Comparison of ENCODE assay signal across 1 cellular context in genomic region chr20:31679357-31680285, GRCh38.
TF ChIP-seq lines count a peak whose summit lies in the region.

No MANE protein-coding gene starts in this region.

TF ChIP-seq in WTC11, 78 proteins besides CTCF, POLR2A, EP300 and RAD21 (continued from another document):
- no peak for TF ChIP-seq E2F1 (CRISPR knock-in tag; IDR thresholded peaks at IDR 0.05)
- TF ChIP-seq, protein P1, sequence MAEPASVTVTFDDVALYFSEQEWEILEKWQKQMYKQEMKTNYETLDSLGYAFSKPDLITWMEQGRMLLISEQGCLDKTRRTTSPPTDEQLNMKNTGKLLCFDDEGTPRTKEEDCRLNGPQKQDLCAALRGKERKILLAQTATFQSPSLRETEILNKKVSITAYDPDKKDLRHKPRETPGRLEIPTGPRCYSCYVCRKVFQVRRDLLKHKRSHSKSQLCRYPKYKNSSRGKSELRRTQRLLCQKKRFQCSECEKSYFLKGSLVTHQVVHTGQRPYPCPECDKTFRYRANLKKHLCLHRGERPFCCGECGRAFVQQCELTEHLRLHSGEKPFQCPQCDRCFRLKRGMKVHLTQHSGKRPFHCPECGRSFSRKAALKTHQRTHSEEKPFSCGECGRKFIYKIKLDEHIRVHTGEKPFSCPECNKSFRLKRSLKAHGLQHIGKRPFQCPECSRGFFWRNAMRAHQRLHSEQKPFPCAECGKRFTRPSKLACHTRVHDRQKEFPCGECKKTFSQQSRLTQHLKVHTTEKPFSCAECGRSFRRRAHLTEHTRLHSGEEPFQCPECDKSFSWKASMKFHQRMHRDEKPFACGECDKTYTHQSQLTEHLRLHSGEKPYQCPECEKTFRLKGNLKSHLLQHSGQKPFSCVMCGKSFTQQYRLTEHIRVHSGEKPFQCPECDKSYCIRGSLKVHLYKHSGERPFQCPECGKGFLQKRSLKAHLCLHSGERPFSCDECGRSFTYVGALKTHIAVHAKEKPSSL (CRISPR knock-in tag; conservative IDR thresholded peaks at IDR 0.05) = no peak
- TF ChIP-seq, protein P2, sequence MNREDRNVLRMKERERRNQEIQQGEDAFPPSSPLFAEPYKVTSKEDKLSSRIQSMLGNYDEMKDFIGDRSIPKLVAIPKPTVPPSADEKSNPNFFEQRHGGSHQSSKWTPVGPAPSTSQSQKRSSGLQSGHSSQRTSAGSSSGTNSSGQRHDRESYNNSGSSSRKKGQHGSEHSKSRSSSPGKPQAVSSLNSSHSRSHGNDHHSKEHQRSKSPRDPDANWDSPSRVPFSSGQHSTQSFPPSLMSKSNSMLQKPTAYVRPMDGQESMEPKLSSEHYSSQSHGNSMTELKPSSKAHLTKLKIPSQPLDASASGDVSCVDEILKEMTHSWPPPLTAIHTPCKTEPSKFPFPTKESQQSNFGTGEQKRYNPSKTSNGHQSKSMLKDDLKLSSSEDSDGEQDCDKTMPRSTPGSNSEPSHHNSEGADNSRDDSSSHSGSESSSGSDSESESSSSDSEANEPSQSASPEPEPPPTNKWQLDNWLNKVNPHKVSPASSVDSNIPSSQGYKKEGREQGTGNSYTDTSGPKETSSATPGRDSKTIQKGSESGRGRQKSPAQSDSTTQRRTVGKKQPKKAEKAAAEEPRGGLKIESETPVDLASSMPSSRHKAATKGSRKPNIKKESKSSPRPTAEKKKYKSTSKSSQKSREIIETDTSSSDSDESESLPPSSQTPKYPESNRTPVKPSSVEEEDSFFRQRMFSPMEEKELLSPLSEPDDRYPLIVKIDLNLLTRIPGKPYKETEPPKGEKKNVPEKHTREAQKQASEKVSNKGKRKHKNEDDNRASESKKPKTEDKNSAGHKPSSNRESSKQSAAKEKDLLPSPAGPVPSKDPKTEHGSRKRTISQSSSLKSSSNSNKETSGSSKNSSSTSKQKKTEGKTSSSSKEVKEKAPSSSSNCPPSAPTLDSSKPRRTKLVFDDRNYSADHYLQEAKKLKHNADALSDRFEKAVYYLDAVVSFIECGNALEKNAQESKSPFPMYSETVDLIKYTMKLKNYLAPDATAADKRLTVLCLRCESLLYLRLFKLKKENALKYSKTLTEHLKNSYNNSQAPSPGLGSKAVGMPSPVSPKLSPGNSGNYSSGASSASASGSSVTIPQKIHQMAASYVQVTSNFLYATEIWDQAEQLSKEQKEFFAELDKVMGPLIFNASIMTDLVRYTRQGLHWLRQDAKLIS (CRISPR knock-in tag; IDR thresholded peaks at IDR 0.05; ENCODE audit: borderline replicate concordance) = no peak
- TF ChIP-seq JUN (CRISPR knock-in tag; IDR thresholded peaks at IDR 0.05) = no peak
- no peak for TF ChIP-seq SP1 (CRISPR knock-in tag; conservative IDR thresholded peaks at IDR 0.05)
- TF ChIP-seq OVOL2 (CRISPR knock-in tag; IDR thresholded peaks at IDR 0.05; ENCODE audit: borderline replicate concordance) = no peak
- TF ChIP-seq CBFB (CRISPR knock-in tag; IDR thresholded peaks at IDR 0.05; ENCODE audit: low read depth) = no peak
- no peak for TF ChIP-seq FOXP1 (CRISPR knock-in tag; IDR thresholded peaks at IDR 0.05; ENCODE audit: borderline replicate concordance)
- TF ChIP-seq CREB1 (CRISPR knock-in tag; IDR thresholded peaks at IDR 0.05) = no peak
- TF ChIP-seq E2F5 (CRISPR knock-in tag; IDR thresholded peaks at IDR 0.05) = no peak
- TF ChIP-seq, protein P3, sequence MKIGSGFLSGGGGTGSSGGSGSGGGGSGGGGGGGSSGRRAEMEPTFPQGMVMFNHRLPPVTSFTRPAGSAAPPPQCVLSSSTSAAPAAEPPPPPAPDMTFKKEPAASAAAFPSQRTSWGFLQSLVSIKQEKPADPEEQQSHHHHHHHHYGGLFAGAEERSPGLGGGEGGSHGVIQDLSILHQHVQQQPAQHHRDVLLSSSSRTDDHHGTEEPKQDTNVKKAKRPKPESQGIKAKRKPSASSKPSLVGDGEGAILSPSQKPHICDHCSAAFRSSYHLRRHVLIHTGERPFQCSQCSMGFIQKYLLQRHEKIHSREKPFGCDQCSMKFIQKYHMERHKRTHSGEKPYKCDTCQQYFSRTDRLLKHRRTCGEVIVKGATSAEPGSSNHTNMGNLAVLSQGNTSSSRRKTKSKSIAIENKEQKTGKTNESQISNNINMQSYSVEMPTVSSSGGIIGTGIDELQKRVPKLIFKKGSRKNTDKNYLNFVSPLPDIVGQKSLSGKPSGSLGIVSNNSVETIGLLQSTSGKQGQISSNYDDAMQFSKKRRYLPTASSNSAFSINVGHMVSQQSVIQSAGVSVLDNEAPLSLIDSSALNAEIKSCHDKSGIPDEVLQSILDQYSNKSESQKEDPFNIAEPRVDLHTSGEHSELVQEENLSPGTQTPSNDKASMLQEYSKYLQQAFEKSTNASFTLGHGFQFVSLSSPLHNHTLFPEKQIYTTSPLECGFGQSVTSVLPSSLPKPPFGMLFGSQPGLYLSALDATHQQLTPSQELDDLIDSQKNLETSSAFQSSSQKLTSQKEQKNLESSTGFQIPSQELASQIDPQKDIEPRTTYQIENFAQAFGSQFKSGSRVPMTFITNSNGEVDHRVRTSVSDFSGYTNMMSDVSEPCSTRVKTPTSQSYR (CRISPR knock-in tag; IDR thresholded peaks at IDR 0.05) = no peak
- no peak for TF ChIP-seq SOX15 (CRISPR knock-in tag; IDR thresholded peaks at IDR 0.05)
